ENCODE assay signal across 17 cellular contexts in the genomic region with DNA sequence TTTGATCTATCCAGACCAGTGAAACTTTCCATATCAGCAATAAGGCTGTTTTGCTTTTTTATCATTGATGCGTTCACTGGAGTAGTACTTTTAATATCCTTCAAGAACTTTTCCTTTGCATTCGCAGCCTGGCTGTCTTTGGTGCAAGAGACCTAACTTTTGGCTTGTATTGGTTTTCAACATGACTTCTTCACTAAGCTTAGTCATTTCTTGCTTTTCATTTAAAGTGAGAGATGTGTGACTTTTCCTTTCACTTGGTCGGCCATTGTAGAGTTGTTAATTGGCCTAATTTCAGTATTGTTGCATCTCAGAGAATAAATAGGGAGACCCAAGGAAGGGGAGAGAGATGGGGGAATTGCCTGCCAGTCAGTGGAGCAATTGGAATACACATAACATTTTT.
"Had no signal": no experiment of that assay in that cellular context is flagged by ENCODE, and none has a peak within 500 bp of the region (broad histone marks: within the 10 kb centered on the region; RNA-seq: fewer than 3 reads in every experiment).

No MANE protein-coding gene starts in this region.

- H3K27me3 Mint-ChIP-seq: naive thymus-derived CD4-positive, alpha-beta T cell; type B pancreatic cell had no signal

- ATAC-seq: esophagus mucosa; gastrocnemius medialis; left lobe of liver; naive thymus-derived CD4-positive, alpha-beta T cell had no signal

- H3K27ac Mint-ChIP-seq: naive thymus-derived CD4-positive, alpha-beta T cell; type B pancreatic cell had no signal

- DNase-seq: cortex of kidney; effector memory CD4-positive, alpha-beta T cell; gastrocnemius medialis; islet precursor cell; mammary epithelial cell; naive thymus-derived CD4-positive, alpha-beta T cell; nucleus accumbens; ovary; sigmoid colon; stimulated activated CD4-positive, alpha-beta T cell treated with anti-CD3 and anti-CD28 coated beads, Interleukin-2, amount 100 ng/mL, for 24 hours; stimulated activated CD4-positive, alpha-beta T cell treated with anti-CD3 and anti-CD28 coated beads, Interleukin-4, amount 100 ng/mL, for 4 hours; stimulated activated naive CD4-positive, alpha-beta T cell; thyroid gland had no signal

- H3K4me3 Mint-ChIP-seq: naive thymus-derived CD4-positive, alpha-beta T cell; neural crest cell; type B pancreatic cell had no signal
